8 cellular contexts compared by ENCODE assay signal in genomic region chr16:31487076-31487719, GRCh38. TPM values are rescaled to one million over a fixed set of nuclear protein-coding genes. Genes with fewer than 3 reads are reported as not detected.
A peak's percentile ranks its signal among the peaks of the same experiment; 100 is the strongest.
DNase-seq lines count a peak whose midpoint lies in the region; ATAC-seq and TF ChIP-seq lines count a peak whose summit lies in the region.

No MANE protein-coding gene starts in this region.

- WGBS in gastroesophageal sphincter (ENCODE audit: low coverage in 1 of 2), 2 donors: 0% methylated on average over 2 of the region's 48 CpGs

- ATAC-seq in gastroesophageal sphincter (peak; percentile 6), GM18498 (IDR thresholded peaks at IDR 0.05; ENCODE audit: unreplicated experiment) (no peak)

- no peak overlapping the region for H3K9ac ChIP-seq in rectal smooth muscle tissue (ENCODE audit: low read length)

- H3K9me3 ChIP-seq in Peyer's patch: peaks cover 0 to 4% (median 0%) of the 10 kb centered on the region in 4 donors
- no peaks in the 10 kb centered on the region for H3K9me3 ChIP-seq in gastroesophageal sphincter

- H3K27me3 ChIP-seq in Peyer's patch (no peaks in the 10 kb centered on the region), gastroesophageal sphincter (peaks cover 44% of the 10 kb centered on the region), rectal smooth muscle tissue (ENCODE audit: control insufficient read depth, insufficient read depth, low read length) (peaks cover 2% of the 10 kb centered on the region)

- peaks cover 0 to 6% (median 0%) of the 10 kb centered on the region in 3 donors for H3K36me3 ChIP-seq in Peyer's patch
- peaks cover 0 to 26% of the 10 kb centered on the region in 2 donors for H3K36me3 ChIP-seq in gastroesophageal sphincter
- no peaks in the 10 kb centered on the region for H3K36me3 ChIP-seq in rectal smooth muscle tissue (ENCODE audit: control insufficient read depth, insufficient read depth, low read length)

- no peak for DNase-seq in GM12864 (ENCODE audit: low read depth)
- no peak for DNase-seq in Peyer's patch
- no peak for DNase-seq in anterior cingulate cortex (lab: John Stamatoyannopoulos, UW)
- DNase-seq in SHP77 (lab: John Stamatoyannopoulos, UW): no peak
- DNase-seq in DMS153 (lab: John Stamatoyannopoulos, UW): no peak

- no peak for TF ChIP-seq EP300 in gastroesophageal sphincter (IDR thresholded peaks at IDR 0.05)

- H3K27ac ChIP-seq in Peyer's patch (peak overlapping the region; percentile 6 to 70 (median 25)), gastroesophageal sphincter (peak overlapping the region in 1 of 4 donors; percentile 5), rectal smooth muscle tissue (ENCODE audit: low read depth, low read length) (no peak overlapping the region)

- TF ChIP-seq POLR2A in Peyer's patch (IDR thresholded peaks at IDR 0.05) (peak in 1 of 2 donors; percentile 26), gastroesophageal sphincter (IDR thresholded peaks at IDR 0.05) (no peak)

- H3K4me1 ChIP-seq in Peyer's patch: peaks cover 4 to 20% (median 7%) of the 10 kb centered on the region in 4 donors
- H3K4me1 ChIP-seq in gastroesophageal sphincter: peaks cover 0 to 25% (median 19%) of the 10 kb centered on the region in 3 donors
- H3K4me1 ChIP-seq in rectal smooth muscle tissue (ENCODE audit: control insufficient read depth, insufficient read depth, low read length): peaks cover 5% of the 10 kb centered on the region

- TF ChIP-seq CTCF in GM12864 (IDR thresholded peaks at IDR 0.05; ENCODE audit: low read depth, low read length, missing control alignments): no peak
- TF ChIP-seq CTCF in Peyer's patch (IDR thresholded peaks at IDR 0.05): no peak
- no peak for TF ChIP-seq CTCF in gastroesophageal sphincter (IDR thresholded peaks at IDR 0.05)

- H3K4me3 ChIP-seq in GM12864 (ENCODE audit: low read depth, low read length): peak overlapping the region; percentile 34
- H3K4me3 ChIP-seq in Peyer's patch: peak overlapping the region; percentile 50 to 67 (median 58)
- H3K4me3 ChIP-seq in gastroesophageal sphincter: peak overlapping the region; percentile 28 to 58
- H3K4me3 ChIP-seq in rectal smooth muscle tissue (ENCODE audit: low read length): peak overlapping the region; percentile 63

RNA-seq across cellular contexts. Expression of gene SLC5A2, which starts 4.3 kb away (rescaled TPM):
- 1 to 10 TPM in 2 of 4 donors, under 1 TPM in 1, not detected in 1; 0.94 to 5.4 (median 2.4) TPM for total RNA-seq in Peyer's patch
- total RNA-seq in gastroesophageal sphincter: not detected

RNA-seq across cellular contexts. Expression of gene TGFB1I1, which starts 15.2 kb away (rescaled TPM):
- total RNA-seq in Peyer's patch (10 to 100 TPM in 3 of 4 donors, 1 to 10 TPM in 1; 6.0 to 45.4 (median 18.2) TPM), gastroesophageal sphincter (100 to 1,000 TPM; 157 to 438 (median 211) TPM)

RNA-seq across cellular contexts. Expression of gene RUSF1, which starts 21.0 kb away (rescaled TPM):
- total RNA-seq in Peyer's patch (100 to 1,000 TPM in 3 of 4 donors, 10 to 100 TPM in 1; 65.2 to 124 (median 110) TPM), gastroesophageal sphincter (10 to 100 TPM; 31.4 to 49.7 (median 43.3) TPM)

RNA-seq across cellular contexts. Expression of gene ARMC5, which starts 27.9 kb away (rescaled TPM):
- total RNA-seq in Peyer's patch (10 to 100 TPM; 12.4 to 20.4 (median 17.6) TPM), gastroesophageal sphincter (10 to 100 TPM in 1 of 4 donors, 1 to 10 TPM in 3; 4.7 to 14.2 (median 8.7) TPM)

RNA-seq across cellular contexts. Expression of gene AHSP, which starts 40.5 kb away (rescaled TPM):
- total RNA-seq in Peyer's patch (not detected), gastroesophageal sphincter (not detected)
